21 cellular contexts compared by ENCODE assay signal in genomic region chr22:48035897-48036296, GRCh38.
"Had no signal": no experiment of that assay in that cellular context is flagged by ENCODE, and none has a peak within 500 bp of the region (broad histone marks: within the 10 kb centered on the region; RNA-seq: fewer than 3 reads in every experiment).

No MANE protein-coding gene starts in this region.

- H3K27me3 ChIP-seq: MG63 had no signal

- H3K4me3 ChIP-seq: MG63 had no signal

- DNase-seq: IMR-90, Karpas-422, KG1, MG63, NCI-H1092 treated with DMSO at 0.1 percent for 48 hours, NCI-H1436, NCI-H187, NCI-H2029, NCI-H2081 treated with DMSO at 0.1 percent for 48 hours, NCI-H2171, NCI-H226, NCI-H446, NCI-H510A, NCI-H524 treated with DMSO at 0.1 percent for 48 hours, NCI-H69, NCI-H774, PC-3, SHP77, SK-N-SH, SW 1271 had no signal

- H3K36me3 ChIP-seq: MG63 had no signal

- H3K9me3 ChIP-seq: MG63, SK-N-SH had no signal

- H3K27ac ChIP-seq: RWPE1 had no signal
